Comparison of ENCODE assay signal across 1 cellular context in the genomic region with DNA sequence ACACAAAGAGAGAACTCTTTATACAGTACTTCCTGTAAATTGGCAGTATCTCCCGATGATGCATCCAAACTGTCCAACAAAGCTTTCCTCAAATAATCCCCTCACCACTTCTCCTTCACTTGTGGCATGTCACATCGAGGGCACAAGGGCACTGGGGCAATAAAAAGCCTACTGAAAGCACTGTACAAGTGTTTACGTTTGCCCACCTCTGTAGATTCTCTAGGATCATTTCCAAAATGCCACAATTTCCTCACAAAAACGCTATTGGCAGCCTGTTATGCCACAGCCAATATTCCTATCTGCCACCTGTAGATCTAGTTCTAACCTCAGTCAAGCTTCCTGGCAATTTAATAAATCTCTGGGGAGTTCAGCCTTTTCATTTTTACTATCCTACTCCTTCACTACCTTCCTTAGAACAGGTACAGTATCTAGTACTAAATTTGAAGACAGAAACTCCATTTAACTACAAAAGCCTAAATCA.
TF ChIP-seq lines count a peak whose summit lies in the region.

No MANE protein-coding gene starts in this region.

TF ChIP-seq in HepG2, 621 proteins besides CTCF, POLR2A, EP300 and RAD21:
- TF ChIP-seq, protein P1, sequence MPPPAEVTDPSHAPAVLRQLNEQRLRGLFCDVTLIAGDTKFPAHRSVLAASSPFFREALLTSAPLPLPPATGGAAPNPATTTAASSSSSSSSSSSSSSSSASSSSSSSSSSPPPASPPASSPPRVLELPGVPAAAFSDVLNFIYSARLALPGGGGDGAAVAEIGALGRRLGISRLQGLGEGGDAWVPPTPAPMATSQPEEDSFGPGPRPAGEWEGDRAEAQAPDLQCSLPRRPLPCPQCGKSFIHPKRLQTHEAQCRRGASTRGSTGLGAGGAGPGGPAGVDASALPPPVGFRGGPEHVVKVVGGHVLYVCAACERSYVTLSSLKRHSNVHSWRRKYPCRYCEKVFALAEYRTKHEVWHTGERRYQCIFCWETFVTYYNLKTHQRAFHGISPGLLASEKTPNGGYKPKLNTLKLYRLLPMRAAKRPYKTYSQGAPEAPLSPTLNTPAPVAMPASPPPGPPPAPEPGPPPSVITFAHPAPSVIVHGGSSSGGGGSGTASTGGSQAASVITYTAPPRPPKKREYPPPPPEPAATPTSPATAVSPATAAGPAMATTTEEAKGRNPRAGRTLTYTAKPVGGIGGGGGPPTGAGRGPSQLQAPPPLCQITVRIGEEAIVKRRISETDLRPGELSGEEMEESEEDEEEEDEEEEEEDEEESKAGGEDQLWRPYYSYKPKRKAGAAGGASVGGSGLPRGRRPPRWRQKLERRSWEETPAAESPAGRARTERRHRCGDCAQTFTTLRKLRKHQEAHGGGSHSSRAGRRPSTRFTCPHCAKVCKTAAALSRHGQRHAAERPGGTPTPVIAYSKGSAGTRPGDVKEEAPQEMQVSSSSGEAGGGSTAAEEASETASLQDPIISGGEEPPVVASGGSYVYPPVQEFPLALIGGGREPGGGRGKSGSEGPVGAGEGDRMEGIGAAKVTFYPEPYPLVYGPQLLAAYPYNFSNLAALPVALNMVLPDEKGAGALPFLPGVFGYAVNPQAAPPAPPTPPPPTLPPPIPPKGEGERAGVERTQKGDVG (CRISPR knock-in tag; IDR thresholded peaks at IDR 0.05; ENCODE audit: borderline replicate concordance) = no peak
- TF ChIP-seq, protein P2, sequence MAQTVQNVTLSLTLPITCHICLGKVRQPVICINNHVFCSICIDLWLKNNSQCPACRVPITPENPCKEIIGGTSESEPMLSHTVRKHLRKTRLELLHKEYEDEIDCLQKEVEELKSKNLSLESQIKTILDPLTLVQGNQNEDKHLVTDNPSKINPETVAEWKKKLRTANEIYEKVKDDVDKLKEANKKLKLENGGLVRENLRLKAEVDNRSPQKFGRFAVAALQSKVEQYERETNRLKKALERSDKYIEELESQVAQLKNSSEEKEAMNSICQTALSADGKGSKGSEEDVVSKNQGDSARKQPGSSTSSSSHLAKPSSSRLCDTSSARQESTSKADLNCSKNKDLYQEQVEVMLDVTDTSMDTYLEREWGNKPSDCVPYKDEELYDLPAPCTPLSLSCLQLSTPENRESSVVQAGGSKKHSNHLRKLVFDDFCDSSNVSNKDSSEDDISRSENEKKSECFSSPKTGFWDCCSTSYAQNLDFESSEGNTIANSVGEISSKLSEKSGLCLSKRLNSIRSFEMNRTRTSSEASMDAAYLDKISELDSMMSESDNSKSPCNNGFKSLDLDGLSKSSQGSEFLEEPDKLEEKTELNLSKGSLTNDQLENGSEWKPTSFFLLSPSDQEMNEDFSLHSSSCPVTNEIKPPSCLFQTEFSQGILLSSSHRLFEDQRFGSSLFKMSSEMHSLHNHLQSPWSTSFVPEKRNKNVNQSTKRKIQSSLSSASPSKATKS (CRISPR knock-in tag; IDR thresholded peaks at IDR 0.05) = no peak
- TF ChIP-seq IKZF1 (IDR thresholded peaks at IDR 0.05) (no peak), PAWR (CRISPR knock-in tag; IDR thresholded peaks at IDR 0.05; ENCODE audit: borderline replicate concordance) (no peak), ZFP36 (IDR thresholded peaks at IDR 0.05; ENCODE audit: borderline replicate concordance, low read depth, low read length, partially characterized antibody) (no peak), HMGXB4 (CRISPR knock-in tag; IDR thresholded peaks at IDR 0.05; ENCODE audit: borderline replicate concordance in 1 of 2, low read depth in 1 of 2) (no peak), RBM22 (optimal IDR thresholded peaks at IDR 0.05; ENCODE audit: low read length) (peak; percentile 93), HNF4A (CRISPR knock-in tag; IDR thresholded peaks at IDR 0.05) (no peak), ISX (CRISPR knock-in tag; conservative IDR thresholded peaks at IDR 0.05) (no peak)
TF ChIP-seq in HepG2: peak in this region for 1.
